Comparison of ENCODE assay signal across 9 cellular contexts in genomic region chr3:187613557-187613956, GRCh38. TPM values are rescaled to one million over a fixed set of nuclear protein-coding genes. Genes with fewer than 3 reads are reported as not detected.
"Had no signal": no experiment of that assay in that cellular context is flagged by ENCODE, and none has a peak within 500 bp of the region (broad histone marks: within the 10 kb centered on the region; RNA-seq: fewer than 3 reads in every experiment).

No MANE protein-coding gene starts in this region.

- H3K4me3 ChIP-seq: GM23248 had no signal

- DNase-seq: GM23248, GOT3, H9, HCEC 1CT, KBM-7 had no signal

- H3K27ac ChIP-seq: GM23248, HL-60 had no signal

- H3K9ac ChIP-seq: GM23248 had no signal

- H2AFZ ChIP-seq: GM23248 had no signal

RNA-seq across cellular contexts. Expression of gene SST, which starts 56.6 kb away (rescaled TPM):
- total RNA-seq: GM23248, H9, HepG2, HT1080 had no signal
- polyA plus RNA-seq: HepG2, IgD-negative memory B cell had no signal
